In genomic region chr3:153285982-153286381, GRCh38 we compare ENCODE assay signal across 11 cellular contexts.
DNase-seq lines count a peak whose midpoint lies in the region; ATAC-seq and TF ChIP-seq lines count a peak whose summit lies in the region.
"Had no signal": no experiment of that assay in that cellular context is flagged by ENCODE, and none has a peak within 500 bp of the region (broad histone marks: within the 10 kb centered on the region; RNA-seq: fewer than 3 reads in every experiment).

No MANE protein-coding gene starts in this region.

- H2AFZ ChIP-seq in trophoblast cell (ENCODE audit: insufficient read depth, low read length, poor library complexity): no peak overlapping the region

- H3K79me2 ChIP-seq in trophoblast cell (ENCODE audit: control insufficient read depth, insufficient read depth, low read length, poor library complexity): no peaks in the 10 kb centered on the region

- no peak overlapping the region for H2BK5ac ChIP-seq in trophoblast cell (ENCODE audit: low read depth, low read length, poor library complexity)

- no peak overlapping the region for H3K27ac ChIP-seq in trophoblast cell (ENCODE audit: low read depth, low read length)
- H3K27ac ChIP-seq: KMS-11 had no signal

- H3K14ac ChIP-seq in trophoblast cell (ENCODE audit: low read length): no peak overlapping the region

- DNase-seq in ELR (ENCODE audit: low read depth) (peak; percentile 76), NB4 (ENCODE audit: low read depth) (peak; percentile 15), epithelial cell of esophagus (ENCODE audit: low read depth) (peak; percentile 87), sciatic nerve (ENCODE audit: low spot score) (no peak), foreskin fibroblast (no peak), trophoblast cell (no peak)
- DNase-seq: caudate nucleus, nephron progenitor cell, Peyer's patch had no signal

- no peak overlapping the region for H3K23ac ChIP-seq in trophoblast cell (ENCODE audit: low read length)

- no peaks in the 10 kb centered on the region for H3K27me3 ChIP-seq in trophoblast cell (ENCODE audit: insufficient read depth, low read length)
- H3K27me3 ChIP-seq: Peyer's patch had no signal

- intact Hi-C loops in sciatic nerve (cut with DNase I): no loop called here

- H3K79me1 ChIP-seq in trophoblast cell (ENCODE audit: low read length): no peaks in the 10 kb centered on the region

- no peak overlapping the region for H2BK120ac ChIP-seq in trophoblast cell (ENCODE audit: insufficient read depth, low read length, poor library complexity)

- H3K4me2 ChIP-seq in trophoblast cell (ENCODE audit: low read length): no peak overlapping the region
- H3K4me2 ChIP-seq: KMS-11 had no signal

- H3K9me3 ChIP-seq in trophoblast cell (ENCODE audit: insufficient read depth, low read depth, low read length): no peaks in the 10 kb centered on the region
- H3K9me3 ChIP-seq: Peyer's patch had no signal

- no peak for TF ChIP-seq POLR2A in NB4 (IDR thresholded peaks at IDR 0.05; ENCODE audit: extremely low read depth, insufficient read length)

- no peaks in the 10 kb centered on the region for H3K4me1 ChIP-seq in trophoblast cell (ENCODE audit: control insufficient read depth in 1 of 2, insufficient read depth in 2 of 2, low read length in 2 of 2)
- H3K4me1 ChIP-seq: Peyer's patch had no signal

- H4K91ac ChIP-seq in trophoblast cell (ENCODE audit: low read depth, low read length): no peak overlapping the region

- ATAC-seq in sciatic nerve: peak; percentile 22
- ATAC-seq in HG02884 (IDR thresholded peaks at IDR 0.05; ENCODE audit: unreplicated experiment): no peak

- no peak for TF ChIP-seq CTCF in NB4 (IDR thresholded peaks at IDR 0.05; ENCODE audit: low read depth, low read length)
- TF ChIP-seq CTCF in epithelial cell of esophagus (IDR thresholded peaks at IDR 0.05; ENCODE audit: insufficient read depth, low read depth, low read length, missing control alignments): no peak
- TF ChIP-seq CTCF in foreskin fibroblast (IDR thresholded peaks at IDR 0.05; ENCODE audit: low read depth, low read length): no peak

- H3K4me3 ChIP-seq in NB4 (ENCODE audit: low read depth, low read length): no peak overlapping the region
- H3K4me3 ChIP-seq in epithelial cell of esophagus (ENCODE audit: low read length): no peak overlapping the region
- H3K4me3 ChIP-seq in foreskin fibroblast (ENCODE audit: low read depth in 1 of 2, low read length in 2 of 2): no peak overlapping the region
- no peak overlapping the region for H3K4me3 ChIP-seq in trophoblast cell (ENCODE audit: low read depth, low read length)
- H3K4me3 ChIP-seq: Peyer's patch had no signal

- H3K36me3 ChIP-seq in trophoblast cell (ENCODE audit: control insufficient read depth in 1 of 2, insufficient read depth in 2 of 2, low read length in 2 of 2): no peaks in the 10 kb centered on the region
- H3K36me3 ChIP-seq: Peyer's patch had no signal

- H3K9ac ChIP-seq in trophoblast cell (ENCODE audit: low read length): no peak overlapping the region
- H3K9ac ChIP-seq: KMS-11 had no signal

- H3K18ac ChIP-seq in trophoblast cell (ENCODE audit: low read length): no peak overlapping the region

- no CpG with 5 or more reads among the region's 2 CpGs for WGBS in trophoblast cell (ENCODE audit: extremely low coverage, insufficient coverage, insufficient read length)

- H2BK12ac ChIP-seq in trophoblast cell (ENCODE audit: low read length): no peak overlapping the region

- no peak overlapping the region for H4K8ac ChIP-seq in trophoblast cell (ENCODE audit: low read depth, low read length)

- H3K4ac ChIP-seq in trophoblast cell (ENCODE audit: low read depth, low read length): no peak overlapping the region

- H2AK5ac ChIP-seq in trophoblast cell (ENCODE audit: low read length): no peak overlapping the region

- no peak overlapping the region for H4K12ac ChIP-seq in trophoblast cell (ENCODE audit: low read depth, low read length)

Comparison
In these comparisons a context has a peak if more than half of its experiments do, and no peak if none do; other contexts are left out.
1. DNase-seq: peak in ELR (single experiment), NB4 (single experiment) and epithelial cell of esophagus (single experiment); none in sciatic nerve (single experiment), foreskin fibroblast (0 of 2) and trophoblast cell (0 of 2).